Comparison of ENCODE assay signal across 8 cellular contexts in the genomic region with DNA sequence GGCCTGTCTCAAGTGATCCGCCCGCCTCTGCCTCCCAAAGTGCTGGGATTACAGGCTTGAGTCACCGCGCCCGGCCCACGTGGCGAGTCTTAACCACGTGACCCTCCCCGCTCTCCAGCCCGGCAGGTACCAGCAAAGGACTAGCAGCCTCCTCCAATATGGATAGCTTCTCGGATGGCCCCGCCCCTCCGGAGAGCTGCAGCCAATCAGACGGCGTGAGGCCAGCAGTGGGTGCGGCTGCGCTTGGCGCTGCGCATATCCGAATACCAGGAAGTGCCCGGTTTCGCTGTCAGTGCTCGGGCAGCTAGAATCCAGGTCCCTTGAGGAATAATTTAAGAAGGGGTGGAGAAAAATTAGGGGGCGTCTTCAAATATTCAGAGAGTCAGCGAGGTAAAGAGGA. TPM values are rescaled to one million over a fixed set of nuclear protein-coding genes. Genes with fewer than 3 reads are reported as not detected.
DNase-seq lines count a peak whose midpoint lies in the region; ATAC-seq and TF ChIP-seq lines count a peak whose summit lies in the region.

No MANE protein-coding gene starts in this region.

- POLR2A ChIA-PET in CD4-positive, alpha-beta memory T cell (lab: Charles Lee; ENCODE audit: partially characterized antibody) = interaction anchor here (1.1 to 3.7 kb wide), 9 partner anchors 8 to 387 kb away, joined by 3 to 70 read pairs (median 7); partner anchors contain the start of genes DEPDC5 and PISD

- H3K27me3 ChIP-seq in CD4-positive, alpha-beta memory T cell (ENCODE audit: insufficient read depth, low read length) = no peaks in the 10 kb centered on the region
- H3K27me3 ChIP-seq in MG63 = no peaks in the 10 kb centered on the region

- peaks cover 10 to 13% (median 12%) of the 10 kb centered on the region in 4 donors for H3K4me1 Mint-ChIP-seq in CD4-positive, alpha-beta memory T cell
- H3K4me1 Mint-ChIP-seq in chondrocyte (ENCODE audit: low read depth) = peaks cover 36% of the 10 kb centered on the region

- H3K27ac Mint-ChIP-seq in CD4-positive, alpha-beta memory T cell = peak overlapping the region; percentile 91 to 100 (median 97)
- H3K27ac Mint-ChIP-seq in chondrocyte (ENCODE audit: unreplicated experiment) = peak overlapping the region; percentile 90

- ATAC-seq in GM21367 (IDR thresholded peaks at IDR 0.05; ENCODE audit: unreplicated experiment) (peak; percentile 55), left colon (peak; percentile 100)

- no peaks in the 10 kb centered on the region for H3K9me3 ChIP-seq in CD4-positive, alpha-beta memory T cell (ENCODE audit: control insufficient read depth in 1 of 2, low read length in 2 of 2)
- H3K9me3 ChIP-seq in MG63 = no peaks in the 10 kb centered on the region

- peak overlapping the region; percentile 76 for H3K27ac ChIP-seq in CD4-positive, alpha-beta memory T cell (ENCODE audit: low read depth, low read length)

- peak overlapping the region; percentile 65 to 80 for H3K4me3 ChIP-seq in CD4-positive, alpha-beta memory T cell (ENCODE audit: low read length in 2 of 2)
- H3K4me3 ChIP-seq in MG63 = peak overlapping the region; percentile 31

- intact Hi-C loops in CD4-positive, alpha-beta memory T cell (cut with micrococcal nuclease) = loop anchor here (1.0 to 2.0 kb wide), 3 partner anchors 14 to 1252 kb away; partner anchors contain the start of genes MTFP1 and PISD
- intact Hi-C loops in left colon (cut with DNase I, micrococcal nuclease) = no loop called here

- DNase-seq in CD4-positive, alpha-beta memory T cell = peak; percentile 89 to 94 (median 89)
- DNase-seq in MG63 = peak; percentile 95
- DNase-seq in activated CD4-positive, alpha-beta T cell treated with anti-CD3 and anti-CD28 coated beads for 24 hours (ENCODE audit: low read depth in 2 of 2) = peak; percentile 84 to 92
- DNase-seq in chondrocyte (ENCODE audit: low spot score) = peak; percentile 91
- DNase-seq in left colon = peak; percentile 97 to 98
- DNase-seq in stimulated activated CD4-positive, alpha-beta T cell treated with anti-CD3 and anti-CD28 coated beads, Interleukin-1b, Interleukin-23, amount 100 ng/mL, for 4 hours (ENCODE audit: low read depth in 2 of 2) = peak; percentile 86 to 87
- no peak for DNase-seq in NCI-H2196 treated with DMSO at 0.1 percent for 48 hours (lab: John Stamatoyannopoulos, UW; ENCODE audit: unreplicated experiment)

- H3K36me3 ChIP-seq in CD4-positive, alpha-beta memory T cell (ENCODE audit: insufficient read depth, low read length) = no peaks in the 10 kb centered on the region
- peaks cover 3% of the 10 kb centered on the region; the same call in 1 of the 2 replicates for H3K36me3 ChIP-seq in MG63

- CTCF ChIA-PET in CD4-positive, alpha-beta memory T cell (lab: Charles Lee; ENCODE audit: partially characterized antibody) = interaction anchor here (0.5 to 5.4 kb wide), 10 partner anchors 12 to 384 kb away, joined by 3 to 78 read pairs (median 3); partner anchors contain the start of gene PISD

- peak overlapping the region; percentile 92 to 100 (median 96) for H3K4me3 Mint-ChIP-seq in CD4-positive, alpha-beta memory T cell
- peak overlapping the region; percentile 84 for H3K4me3 Mint-ChIP-seq in chondrocyte (ENCODE audit: unreplicated experiment)

- peaks cover 3% of the 10 kb centered on the region for H3K4me1 ChIP-seq in CD4-positive, alpha-beta memory T cell (ENCODE audit: insufficient read depth, low read length)

- peaks cover 0 to 4% (median 0%) of the 10 kb centered on the region in 8 donors for H3K9me3 Mint-ChIP-seq in CD4-positive, alpha-beta memory T cell
- H3K9me3 Mint-ChIP-seq in chondrocyte (ENCODE audit: low read depth) = no peaks in the 10 kb centered on the region

- H3K36me3 Mint-ChIP-seq in CD4-positive, alpha-beta memory T cell = peaks cover 0 to 2% of the 10 kb centered on the region in 2 donors
- no peaks in the 10 kb centered on the region for H3K36me3 Mint-ChIP-seq in chondrocyte (ENCODE audit: low read depth)

- H3K27me3 Mint-ChIP-seq in CD4-positive, alpha-beta memory T cell = no peaks in the 10 kb centered on the region
- H3K27me3 Mint-ChIP-seq in chondrocyte (ENCODE audit: low read depth) = no peaks in the 10 kb centered on the region

- no peak for TF ChIP-seq CTCF in chondrocyte (IDR thresholded peaks at IDR 0.05)

RNA-seq across cellular contexts. Expression of gene PISD, which starts 14.7 kb away (rescaled TPM):
- 10 to 100 TPM; 34.3 to 35.4 TPM for total RNA-seq in CD4-positive, alpha-beta memory T cell
- polyA plus RNA-seq in CD4-positive, alpha-beta memory T cell = 10 to 100 TPM; 16.7 to 27.3 TPM
- 16.0 and 30.5 TPM in 2 replicates for total RNA-seq in MG63 (2014; rRNA removed; shearing (Covaris generic); ENCODE audit: low replicate concordance)
- total RNA-seq in chondrocyte (28.6 to 32.8 TPM (median 28.9 TPM) in 3 replicates), left colon (10 to 100 TPM; 32.9 to 35.5 TPM)
